In genomic region chr9:81609782-81610738, GRCh38 we compare ENCODE assay signal across 9 cellular contexts.
DNase-seq lines count a peak whose midpoint lies in the region; ATAC-seq, FAIRE-seq and TF ChIP-seq lines count a peak whose summit lies in the region.
"Had no signal": no experiment of that assay in that cellular context is flagged by ENCODE, and none has a peak within 500 bp of the region (broad histone marks: within the 10 kb centered on the region; RNA-seq: fewer than 3 reads in every experiment).

No MANE protein-coding gene starts in this region.

- POLR2A ChIA-PET in A673 (lab: Charles Lee; ENCODE audit: low non-redundant PET), result no interaction called here

- in situ Hi-C loops in KBM-7 (cut with MboI; ENCODE audit: low pct_unique_long_range_greater_than_20kb, low sequenced_read_pairs), result no loop called here

- H3K4me1 Mint-ChIP-seq in nephron progenitor cell, result peaks cover 44% of the 10 kb centered on the region

- peaks cover 3% of the 10 kb centered on the region for H3K27me3 Mint-ChIP-seq in nephron progenitor cell (ENCODE audit: low read depth, poor library complexity)
- H3K27me3 Mint-ChIP-seq: T-cell had no signal

- H3K36me3 Mint-ChIP-seq in nephron progenitor cell (ENCODE audit: low read depth), result peaks cover 100% of the 10 kb centered on the region
- H3K36me3 Mint-ChIP-seq: T-cell had no signal

- CTCF ChIA-PET in A673 (lab: Charles Lee), result no interaction called here

- peaks cover 17% of the 10 kb centered on the region for H3K9me3 Mint-ChIP-seq in nephron progenitor cell

- H3K4me1 ChIP-seq in small intestine (ENCODE audit: control insufficient read depth in 2 of 2, insufficient read depth in 1 of 2, low read depth in 1 of 2, low read length in 1 of 2) (no peaks in the 10 kb centered on the region), right cardiac atrium (ENCODE audit: control insufficient read depth, insufficient read depth, low read length) (peaks cover 4% of the 10 kb centered on the region), A673 (ENCODE audit: insufficient read depth, low read length, poor library complexity, severe bottlenecking) (no peaks in the 10 kb centered on the region)

- H3K27me3 ChIP-seq in bronchial epithelial cell (ENCODE audit: control insufficient read depth, insufficient read depth, low read length) (no peaks in the 10 kb centered on the region), small intestine (ENCODE audit: control insufficient read depth in 2 of 2, insufficient read depth in 2 of 2, low read length in 2 of 2) (no peaks in the 10 kb centered on the region), right cardiac atrium (ENCODE audit: control insufficient read depth, insufficient read depth) (no peaks in the 10 kb centered on the region), A673 (replicated peaks; ENCODE audit: insufficient read depth, low read depth, low read length, poor library complexity) (no peaks in the 10 kb centered on the region)

- FAIRE-seq in bronchial epithelial cell (lab: Jason Lieb, UNC), result peak; percentile 23
- FAIRE-seq in small intestine (lab: Jason Lieb, UNC), result no peak

- TF ChIP-seq CTCF in bronchial epithelial cell (IDR thresholded peaks at IDR 0.05; ENCODE audit: insufficient read depth, low read length, severe bottlenecking) (no peak), nephron progenitor cell (IDR thresholded peaks at IDR 0.05) (no peak), A673 (conservative IDR thresholded peaks at IDR 0.05; ENCODE audit: low read depth, low read length) (no peak)

- intact Hi-C loops in right cardiac atrium (cut with DNase I) (loop anchor here in 2 of 4 donors (5.0 to 10.0 kb wide), 2 partner anchors 72 to 75 kb away; partner anchors contain the start of gene TLE1 (in 1 of the 2)), A673 (cut with micrococcal nuclease; ENCODE audit: unreplicated experiment) (no loop called here)

- H3K9me3 ChIP-seq in small intestine (ENCODE audit: control insufficient read depth, low read depth), result no peaks in the 10 kb centered on the region
- no peaks in the 10 kb centered on the region for H3K9me3 ChIP-seq in right cardiac atrium (ENCODE audit: control insufficient read depth, low read length)
- H3K9me3 ChIP-seq in A673 (ENCODE audit: low read depth, low read length, poor library complexity, severe bottlenecking), result no peaks in the 10 kb centered on the region

- no peak overlapping the region for H3K4me3 ChIP-seq in bronchial epithelial cell (ENCODE audit: low read depth, low read length)
- no peak overlapping the region for H3K4me3 ChIP-seq in small intestine (ENCODE audit: low read depth in 1 of 2, low read length in 2 of 2)
- H3K4me3 ChIP-seq in right cardiac atrium (ENCODE audit: low read length), result no peak overlapping the region
- H3K4me3 ChIP-seq in A673 (ENCODE audit: low read depth, low read length, poor library complexity, severe bottlenecking), result no peak overlapping the region

- DNase-seq in GM03348 (ENCODE audit: low spot score) (peak; percentile 48), KBM-7 (peak; percentile 14), bronchial epithelial cell (ENCODE audit: low read depth) (no peak), nephron progenitor cell (no peak), small intestine (no peak), right cardiac atrium (no peak), NCI-H2107 treated with DMSO at 0.1 percent for 48 hours (lab: John Stamatoyannopoulos, UW; ENCODE audit: unreplicated experiment) (no peak), A673 (ENCODE audit: low spot score) (no peak)

- peaks cover 19% of the 10 kb centered on the region for H3K36me3 ChIP-seq in bronchial epithelial cell (ENCODE audit: control insufficient read depth, insufficient read depth, low read length)
- H3K36me3 ChIP-seq in small intestine (ENCODE audit: control insufficient read depth in 2 of 2, insufficient read depth in 2 of 2, low read length in 2 of 2), result peaks cover 0 to 12% of the 10 kb centered on the region in 2 donors
- no peaks in the 10 kb centered on the region for H3K36me3 ChIP-seq in A673 (ENCODE audit: insufficient read depth, low read length, poor library complexity, severe bottlenecking)

- no peak overlapping the region for H3K27ac ChIP-seq in small intestine (ENCODE audit: low read depth in 1 of 2, low read length in 1 of 2)
- no peak overlapping the region for H3K27ac ChIP-seq in right cardiac atrium (ENCODE audit: low read length)
- H3K27ac ChIP-seq in A673 (ENCODE audit: low read depth, low read length, poor library complexity, severe bottlenecking), result no peak overlapping the region

- H3K27ac Mint-ChIP-seq in nephron progenitor cell, result peak overlapping the region; percentile 97
- H3K27ac Mint-ChIP-seq: T-cell had no signal

- WGBS in small intestine, 3 donors, result 70 to 82% (median 77%) methylated on average over 8 of the region's 8 CpGs
- WGBS in right cardiac atrium, result 57% methylated on average over 8 of the region's 8 CpGs

- BruUV-seq in A673 (replicated peaks; lab: Mats Ljungman, UMichigan), result no TSS peak

- no peak for ATAC-seq in right cardiac atrium
- ATAC-seq: T-cell had no signal

- no peak overlapping the region for H3K4me3 Mint-ChIP-seq in nephron progenitor cell
- H3K4me3 Mint-ChIP-seq: T-cell had no signal

Comparison
In these comparisons a context has a peak if more than half of its experiments do, and no peak if none do; other contexts are left out.
1. DNase-seq: peak in GM03348 (single experiment) and KBM-7 (single experiment); none in bronchial epithelial cell (single experiment), nephron progenitor cell (single experiment), small intestine (single experiment), right cardiac atrium (0 of 3), NCI-H2107 treated with DMSO at 0.1 percent for 48 hours (single experiment) and A673 (single experiment).